In the genomic region with DNA sequence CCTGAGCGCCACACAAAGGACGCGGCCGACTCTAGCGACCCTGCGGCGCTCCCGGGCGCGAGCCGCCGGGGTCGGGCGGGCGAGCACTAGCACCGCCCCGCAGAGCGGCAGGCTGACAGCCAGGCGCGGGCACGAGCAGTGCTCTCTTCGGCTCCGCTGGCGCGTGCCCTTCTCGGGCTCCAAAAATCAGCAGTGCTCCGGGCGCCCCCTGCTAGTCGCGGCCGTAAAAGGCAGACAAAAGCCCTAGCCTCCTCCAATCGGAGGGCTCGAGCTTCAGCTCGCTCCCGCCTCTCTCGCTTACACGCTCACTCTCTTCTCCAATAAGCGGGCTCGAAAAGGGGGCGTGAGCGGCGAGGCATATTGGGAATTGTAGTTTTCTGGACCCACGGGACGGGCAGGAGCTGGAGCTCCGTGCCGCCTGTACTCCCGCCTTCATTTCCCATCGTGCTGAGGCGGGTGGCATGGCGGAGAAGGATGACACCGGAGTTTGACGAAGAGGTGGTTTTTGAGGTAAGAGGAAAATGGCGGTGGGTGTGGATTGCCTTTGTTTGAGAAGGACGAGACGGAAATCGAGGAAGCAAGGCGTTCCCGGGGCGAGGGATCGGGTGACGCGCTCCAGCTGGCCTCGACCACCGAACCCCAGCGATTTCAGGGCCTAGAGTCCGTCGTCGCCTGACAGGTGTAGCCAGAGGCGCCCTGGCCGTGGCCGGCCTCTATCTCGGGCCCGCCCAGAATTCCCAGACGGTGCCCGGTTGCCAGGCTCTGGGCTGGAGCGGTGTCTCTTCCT, we compare ENCODE assay signal across 8 cellular contexts. TPM values are rescaled to one million over a fixed set of nuclear protein-coding genes. Genes with fewer than 3 reads are reported as not detected.
DNase-seq lines count a peak whose midpoint lies in the region; ATAC-seq and TF ChIP-seq lines count a peak whose summit lies in the region.

A gene (minus strand): TSS at position 91 of the 787 bp plus-strand sequence. CDS start 227 bp downstream, outside the sequence.
A gene with protein sequence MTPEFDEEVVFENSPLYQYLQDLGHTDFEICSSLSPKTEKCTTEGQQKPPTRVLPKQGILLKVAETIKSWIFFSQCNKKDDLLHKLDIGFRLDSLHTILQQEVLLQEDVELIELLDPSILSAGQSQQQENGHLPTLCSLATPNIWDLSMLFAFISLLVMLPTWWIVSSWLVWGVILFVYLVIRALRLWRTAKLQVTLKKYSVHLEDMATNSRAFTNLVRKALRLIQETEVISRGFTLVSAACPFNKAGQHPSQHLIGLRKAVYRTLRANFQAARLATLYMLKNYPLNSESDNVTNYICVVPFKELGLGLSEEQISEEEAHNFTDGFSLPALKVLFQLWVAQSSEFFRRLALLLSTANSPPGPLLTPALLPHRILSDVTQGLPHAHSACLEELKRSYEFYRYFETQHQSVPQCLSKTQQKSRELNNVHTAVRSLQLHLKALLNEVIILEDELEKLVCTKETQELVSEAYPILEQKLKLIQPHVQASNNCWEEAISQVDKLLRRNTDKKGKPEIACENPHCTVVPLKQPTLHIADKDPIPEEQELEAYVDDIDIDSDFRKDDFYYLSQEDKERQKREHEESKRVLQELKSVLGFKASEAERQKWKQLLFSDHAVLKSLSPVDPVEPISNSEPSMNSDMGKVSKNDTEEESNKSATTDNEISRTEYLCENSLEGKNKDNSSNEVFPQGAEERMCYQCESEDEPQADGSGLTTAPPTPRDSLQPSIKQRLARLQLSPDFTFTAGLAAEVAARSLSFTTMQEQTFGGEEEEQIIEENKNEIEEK (plus strand): TSS at position 431 of the 787 bp plus-strand sequence. CDS start 44 bp downstream, at position 475.

- intact Hi-C loops in activated T-helper 2 cell treated with anti-CD3 and anti-CD28 coated beads, Interferon-gamma antibody, Interleukin-2, Interleukin-4, amounts not matched to agents 10 μg/mL and 5 μg/mL and 100 μg/mL, durations not matched to agents 14 hours and 24 hours and 36 hours (cut with micrococcal nuclease): loop anchor here (1.0 to 10.0 kb wide), 8 partner anchors 23 to 1783 kb away; a partner anchor contains a TSS
- intact Hi-C loops in naive thymus-derived CD4-positive, alpha-beta T cell (cut with micrococcal nuclease): loop anchor here (1.0 to 10.0 kb wide), 28 partner anchors 100 to 1776 kb away; a partner anchor contains a TSS

- POLR2A ChIA-PET in naive thymus-derived CD4-positive, alpha-beta T cell (lab: Charles Lee): interaction anchor here (0.5 to 2.7 kb wide), 10 partner anchors 8 to 1541 kb away, joined by 3 to 25 read pairs (median 4); a partner anchor contains a TSS

- H3K9me2 ChIP-seq in GM23338 (ENCODE audit: insufficient read depth): no peaks in the 10 kb centered on the region

- peak within 1 kb of the TSS; percentile 91 for H3K9ac ChIP-seq in fibroblast of lung (ENCODE audit: insufficient read depth, low read length)

- ATAC-seq in GM23338: peak; percentile 86
- peak; percentile 94 for ATAC-seq in naive thymus-derived CD4-positive, alpha-beta T cell
- peak; percentile 90 to 95 for ATAC-seq in stimulated activated naive B cell treated with anti-CD40 and anti-IgM and Interleukin-4, amounts not matched to agents 10 μg/mL and 1 μg/mL and 100 μg/mL, for 72 hours (replicated peaks)

- H3K9me3 Mint-ChIP-seq in GM23338: no peaks in the 10 kb centered on the region
- H3K9me3 Mint-ChIP-seq in activated T-helper 2 cell treated with anti-CD3 and anti-CD28 coated beads, Interferon-gamma antibody, Interleukin-2, Interleukin-4, amounts not matched to agents 10 μg/mL and 5 μg/mL and 100 μg/mL, durations not matched to agents 14 hours and 24 hours and 36 hours: no peaks in the 10 kb centered on the region
- peaks cover 0 to 2% (median 0%) of the 10 kb centered on the region in 11 donors for H3K9me3 Mint-ChIP-seq in naive thymus-derived CD4-positive, alpha-beta T cell
- no peaks in the 10 kb centered on the region for H3K9me3 Mint-ChIP-seq in stimulated activated naive B cell treated with anti-CD40 and anti-IgM and Interleukin-4, amounts not matched to agents 10 μg/mL and 1 μg/mL and 100 μg/mL, for 72 hours

- H3F3A ChIP-seq in GM23338 (replicated peaks; ENCODE audit: low read depth): no peaks in the 10 kb centered on the region

- peak within 1 kb of the TSS; percentile 99 for H3K27ac Mint-ChIP-seq in GM23338
- H3K27ac Mint-ChIP-seq in activated T-helper 2 cell treated with anti-CD3 and anti-CD28 coated beads, Interferon-gamma antibody, Interleukin-2, Interleukin-4, amounts not matched to agents 10 μg/mL and 5 μg/mL and 100 μg/mL, durations not matched to agents 14 hours and 24 hours and 36 hours: peak within 1 kb of the TSS; percentile 99
- H3K27ac Mint-ChIP-seq in naive thymus-derived CD4-positive, alpha-beta T cell: peak within 1 kb of the TSS; percentile 86 to 97 (median 95)
- peak within 1 kb of the TSS; percentile 96 for H3K27ac Mint-ChIP-seq in stimulated activated naive B cell treated with anti-CD40 and anti-IgM and Interleukin-4, amounts not matched to agents 10 μg/mL and 1 μg/mL and 100 μg/mL, for 72 hours

- H3K9me3 ChIP-seq in fibroblast of lung (ENCODE audit: control insufficient read depth, insufficient read depth, low read depth, low read length): no peaks in the 10 kb centered on the region
- H3K9me3 ChIP-seq in naive thymus-derived CD4-positive, alpha-beta T cell (ENCODE audit: control insufficient read depth in 2 of 3, low read length in 3 of 3): no peaks in the 10 kb centered on the region

- peak; percentile 99 for DNase-seq in EL
- DNase-seq in GM23338 (ENCODE audit: low spot score): peak; percentile 99
- peak; percentile 99 for DNase-seq in LHCN-M2 (ENCODE audit: low read depth)
- peak; percentile 98 for DNase-seq in RPMI7951 (ENCODE audit: low read depth)
- DNase-seq in activated T-helper 2 cell treated with anti-CD3 and anti-CD28 coated beads, Interferon-gamma antibody, Interleukin-2, Interleukin-4, amounts not matched to agents 10 μg/mL and 5 μg/mL and 100 μg/mL, durations not matched to agents 14 hours and 24 hours and 36 hours (ENCODE audit: low spot score): peak; percentile 98
- DNase-seq in fibroblast of lung (ENCODE audit: low read depth in 2 of 2): peak; percentile 99
- DNase-seq in naive thymus-derived CD4-positive, alpha-beta T cell: peak; percentile 90 to 99 (median 98)
- peak; percentile 99 for DNase-seq in stimulated activated naive B cell treated with anti-CD40 and anti-IgM and Interleukin-4, amounts not matched to agents 10 μg/mL and 1 μg/mL and 100 μg/mL, for 72 hours

- H3K79me2 ChIP-seq in GM23338 (replicated peaks; ENCODE audit: insufficient read depth) (peaks cover 87% of the 10 kb centered on the region), fibroblast of lung (ENCODE audit: control insufficient read depth, insufficient read depth, low read length) (peaks cover 45% of the 10 kb centered on the region)

- TF ChIP-seq CTCF in GM23338 (conservative IDR thresholded peaks at IDR 0.05; ENCODE audit: low read depth in 2 of 2) (peak in 1 of 2 experiments; percentile 43; a peak in 1 of 4 replicates), fibroblast of lung (conservative IDR thresholded peaks at IDR 0.05 in 1 of 2, IDR thresholded peaks at IDR 0.05 in 1 of 2; ENCODE audit: low read depth in 1 of 2, low read length in 2 of 2) (peak; percentile 53 to 56)

- peaks cover 14% of the 10 kb centered on the region; the same call in 2 of the 3 replicates for H3K36me3 Mint-ChIP-seq in GM23338 (ENCODE audit: low read depth)
- H3K36me3 Mint-ChIP-seq in activated T-helper 2 cell treated with anti-CD3 and anti-CD28 coated beads, Interferon-gamma antibody, Interleukin-2, Interleukin-4, amounts not matched to agents 10 μg/mL and 5 μg/mL and 100 μg/mL, durations not matched to agents 14 hours and 24 hours and 36 hours (ENCODE audit: low read depth): peaks cover 12% of the 10 kb centered on the region
- H3K36me3 Mint-ChIP-seq in naive thymus-derived CD4-positive, alpha-beta T cell: peaks cover 0 to 4% (median 3%) of the 10 kb centered on the region in 5 donors
- peaks cover 5 to 13% of the 10 kb centered on the region in 2 donors for H3K36me3 Mint-ChIP-seq in stimulated activated naive B cell treated with anti-CD40 and anti-IgM and Interleukin-4, amounts not matched to agents 10 μg/mL and 1 μg/mL and 100 μg/mL, for 72 hours

- peak within 1 kb of the TSS; percentile 92 for H3K4me2 ChIP-seq in GM23338
- peak within 1 kb of the TSS; percentile 88 for H3K4me2 ChIP-seq in fibroblast of lung (ENCODE audit: extremely low read depth, insufficient read depth, low read length)

- H2AFZ ChIP-seq in GM23338: peak within 1 kb of the TSS; percentile 15; the same call in 1 of the 2 replicates
- H2AFZ ChIP-seq in fibroblast of lung (ENCODE audit: low read length): peak within 1 kb of the TSS; percentile 87

- peak within 1 kb of the TSS; percentile 89 for H3K4me3 Mint-ChIP-seq in GM23338
- peak within 1 kb of the TSS; percentile 98 for H3K4me3 Mint-ChIP-seq in activated T-helper 2 cell treated with anti-CD3 and anti-CD28 coated beads, Interferon-gamma antibody, Interleukin-2, Interleukin-4, amounts not matched to agents 10 μg/mL and 5 μg/mL and 100 μg/mL, durations not matched to agents 14 hours and 24 hours and 36 hours (ENCODE audit: low read depth)
- H3K4me3 Mint-ChIP-seq in naive thymus-derived CD4-positive, alpha-beta T cell: peak within 1 kb of the TSS; percentile 88 to 100 (median 96)
- peak within 1 kb of the TSS; percentile 87 to 93 for H3K4me3 Mint-ChIP-seq in stimulated activated naive B cell treated with anti-CD40 and anti-IgM and Interleukin-4, amounts not matched to agents 10 μg/mL and 1 μg/mL and 100 μg/mL, for 72 hours

- H3K4me1 ChIP-seq in GM23338 (ENCODE audit: insufficient read depth): peaks cover 28% of the 10 kb centered on the region
- no peaks in the 10 kb centered on the region for H3K4me1 ChIP-seq in fibroblast of lung (ENCODE audit: control insufficient read depth, extremely low read depth, insufficient read depth, low read length)
- peaks cover 0 to 8% of the 10 kb centered on the region in 2 donors for H3K4me1 ChIP-seq in naive thymus-derived CD4-positive, alpha-beta T cell (ENCODE audit: control insufficient read depth in 2 of 2, insufficient read depth in 2 of 2, low read length in 2 of 2)

- H3K36me3 ChIP-seq in GM23338 (ENCODE audit: insufficient read depth): no peaks in the 10 kb centered on the region
- H3K36me3 ChIP-seq in fibroblast of lung (ENCODE audit: control insufficient read depth, insufficient read depth, low read length): no peaks in the 10 kb centered on the region
- peaks cover 0 to 5% (median 0%) of the 10 kb centered on the region in 3 experiments for H3K36me3 ChIP-seq in naive thymus-derived CD4-positive, alpha-beta T cell (ENCODE audit: control insufficient read depth in 2 of 3, insufficient read depth in 3 of 3, low read length in 3 of 3)

- H3K27ac ChIP-seq in GM23338 (ENCODE audit: low read depth) (peak within 1 kb of the TSS; percentile 98), fibroblast of lung (ENCODE audit: insufficient read depth, low read length) (peak within 1 kb of the TSS; percentile 91)
- H3K27ac ChIP-seq in naive thymus-derived CD4-positive, alpha-beta T cell (ENCODE audit: low read depth, low read length): peak within 1 kb of the TSS; percentile 94

- CTCF ChIA-PET in naive thymus-derived CD4-positive, alpha-beta T cell (lab: Charles Lee): interaction anchor here (0.5 to 1.1 kb wide), 5 partner anchors 16 to 509 kb away, joined by 3 to 7 read pairs (median 3); a partner anchor contains a TSS

- H4K20me1 ChIP-seq in GM23338 (replicated peaks; ENCODE audit: insufficient read depth) (peaks cover 3% of the 10 kb centered on the region; the same call in 1 of the 2 replicates), fibroblast of lung (ENCODE audit: control insufficient read depth, extremely low read depth, insufficient read depth, low read length) (no peaks in the 10 kb centered on the region)

- H3K27me3 ChIP-seq in GM23338 (ENCODE audit: insufficient read depth) (no peaks in the 10 kb centered on the region), fibroblast of lung (ENCODE audit: control insufficient read depth, insufficient read depth, low read length) (no peaks in the 10 kb centered on the region)
- H3K27me3 ChIP-seq in naive thymus-derived CD4-positive, alpha-beta T cell (ENCODE audit: control insufficient read depth in 2 of 2, insufficient read depth in 2 of 2, low read length in 2 of 2): no peaks in the 10 kb centered on the region

- peaks cover 42% of the 10 kb centered on the region for H3K4me1 Mint-ChIP-seq in GM23338
- H3K4me1 Mint-ChIP-seq in activated T-helper 2 cell treated with anti-CD3 and anti-CD28 coated beads, Interferon-gamma antibody, Interleukin-2, Interleukin-4, amounts not matched to agents 10 μg/mL and 5 μg/mL and 100 μg/mL, durations not matched to agents 14 hours and 24 hours and 36 hours (ENCODE audit: low read depth): peaks cover 26% of the 10 kb centered on the region
- H3K4me1 Mint-ChIP-seq in naive thymus-derived CD4-positive, alpha-beta T cell: peaks cover 25 to 53% (median 45%) of the 10 kb centered on the region in 7 donors
- peaks cover 10 to 28% of the 10 kb centered on the region in 2 donors for H3K4me1 Mint-ChIP-seq in stimulated activated naive B cell treated with anti-CD40 and anti-IgM and Interleukin-4, amounts not matched to agents 10 μg/mL and 1 μg/mL and 100 μg/mL, for 72 hours

- H3K4me3 ChIP-seq in GM23338 (peak within 1 kb of the TSS; percentile 79), fibroblast of lung (replicated peaks in 1 of 4; ENCODE audit: control extremely low read depth in 1 of 4, insufficient read depth in 1 of 4, low read depth in 3 of 4, low read length in 4 of 4) (peak within 1 kb of the TSS; percentile 80 to 95 (median 90))
- peak within 1 kb of the TSS; percentile 87 for H3K4me3 ChIP-seq in naive thymus-derived CD4-positive, alpha-beta T cell (ENCODE audit: low read length)

- H3K27me3 Mint-ChIP-seq in GM23338 (ENCODE audit: insufficient read depth, low read depth, poor library complexity): peaks cover 6% of the 10 kb centered on the region
- H3K27me3 Mint-ChIP-seq in activated T-helper 2 cell treated with anti-CD3 and anti-CD28 coated beads, Interferon-gamma antibody, Interleukin-2, Interleukin-4, amounts not matched to agents 10 μg/mL and 5 μg/mL and 100 μg/mL, durations not matched to agents 14 hours and 24 hours and 36 hours (ENCODE audit: low read depth): peaks cover 13% of the 10 kb centered on the region
- peaks cover 0 to 20% (median 7%) of the 10 kb centered on the region in 5 donors for H3K27me3 Mint-ChIP-seq in naive thymus-derived CD4-positive, alpha-beta T cell
- no peaks in the 10 kb centered on the region for H3K27me3 Mint-ChIP-seq in stimulated activated naive B cell treated with anti-CD40 and anti-IgM and Interleukin-4, amounts not matched to agents 10 μg/mL and 1 μg/mL and 100 μg/mL, for 72 hours

RNA-seq across cellular contexts. Expression of the first gene that starts in this region (rescaled TPM):
- 24.0 and 32.4 TPM in 2 replicates for total RNA-seq in GM23338 (2014; rRNA removed; shearing (Covaris generic))
- polyA plus RNA-seq in GM23338 (2016; fragmentation: Nextera tagmentation; extraction: Ambion mirVana) (11.9 and 12.9 TPM in 2 replicates), fibroblast of lung (3.0 and 4.7 TPM in 2 replicates)
- total RNA-seq in LHCN-M2 (2014; rRNA removed) (0.51 and 0.92 TPM in 2 replicates), fibroblast of lung (3.3 and 5.6 TPM in 2 replicates)
- 0.43 TPM for polyA plus RNA-seq in LHCN-M2 (2012)
- 2.5 and 3.4 TPM in 2 replicates for total RNA-seq in RPMI7951 (2014; rRNA removed; shearing (Covaris generic))
- total RNA-seq in activated T-helper 2 cell treated with anti-CD3 and anti-CD28 coated beads, Interferon-gamma antibody, Interleukin-2, Interleukin-4, amounts not matched to agents 10 μg/mL and 5 μg/mL and 100 μg/mL, durations not matched to agents 14 hours and 24 hours and 36 hours: 0.69 and 1.1 TPM in 2 replicates
- 1.4 and 2.1 TPM in 2 replicates for polyA plus RNA-seq in fibroblast of lung (2012)
- 0.78 and 1.5 TPM in 2 replicates for polyA minus RNA-seq in fibroblast of lung (ENCODE audit: low replicate concordance)
- total RNA-seq in naive thymus-derived CD4-positive, alpha-beta T cell: 1 to 10 TPM in 3 of 5 experiments, under 1 TPM in 2; 0.70 to 8.6 (median 1.1) TPM
- 1 to 10 TPM in 1 of 2 donors, under 1 TPM in 1; 0.35 to 1.1 TPM for polyA plus RNA-seq in naive thymus-derived CD4-positive, alpha-beta T cell

RNA-seq across cellular contexts. Expression of the second gene that starts in this region (rescaled TPM):
- 51.5 and 51.9 TPM in 2 replicates for total RNA-seq in GM23338 (2014; rRNA removed; shearing (Covaris generic))
- 28.2 and 34.2 TPM in 2 replicates for polyA plus RNA-seq in GM23338 (2016; fragmentation: Nextera tagmentation; extraction: Ambion mirVana)
- 26.2 and 33.2 TPM in 2 replicates for total RNA-seq in LHCN-M2 (2014; rRNA removed)
- polyA plus RNA-seq in LHCN-M2 (2012): 15.5 TPM
- 31.2 and 39.7 TPM in 2 replicates for total RNA-seq in RPMI7951 (2014; rRNA removed; shearing (Covaris generic))
- 62.6 and 63.1 TPM in 2 replicates for total RNA-seq in activated T-helper 2 cell treated with anti-CD3 and anti-CD28 coated beads, Interferon-gamma antibody, Interleukin-2, Interleukin-4, amounts not matched to agents 10 μg/mL and 5 μg/mL and 100 μg/mL, durations not matched to agents 14 hours and 24 hours and 36 hours
- 50.1 and 76.6 TPM in 2 replicates for total RNA-seq in fibroblast of lung
- 96.1 and 123 TPM in 2 replicates for polyA plus RNA-seq in fibroblast of lung
- polyA plus RNA-seq in fibroblast of lung (2012): 45.7 and 52.9 TPM in 2 replicates
- 23.8 and 32.3 TPM in 2 replicates for polyA minus RNA-seq in fibroblast of lung (ENCODE audit: low replicate concordance)
- total RNA-seq in naive thymus-derived CD4-positive, alpha-beta T cell: 10 to 100 TPM; 37.2 to 48.8 (median 44.2) TPM
- 10 to 100 TPM; 23.2 to 26.9 TPM for polyA plus RNA-seq in naive thymus-derived CD4-positive, alpha-beta T cell

Comparison
In these comparisons a context has a peak if more than half of its experiments do, and no peak if none do; other contexts are left out.
1. Peak in every context shown above with its lines: DNase-seq, ATAC-seq, H3K4me3 ChIP-seq and H3K27ac ChIP-seq.